ENCODE assay signal across 11 cellular contexts in the genomic region with DNA sequence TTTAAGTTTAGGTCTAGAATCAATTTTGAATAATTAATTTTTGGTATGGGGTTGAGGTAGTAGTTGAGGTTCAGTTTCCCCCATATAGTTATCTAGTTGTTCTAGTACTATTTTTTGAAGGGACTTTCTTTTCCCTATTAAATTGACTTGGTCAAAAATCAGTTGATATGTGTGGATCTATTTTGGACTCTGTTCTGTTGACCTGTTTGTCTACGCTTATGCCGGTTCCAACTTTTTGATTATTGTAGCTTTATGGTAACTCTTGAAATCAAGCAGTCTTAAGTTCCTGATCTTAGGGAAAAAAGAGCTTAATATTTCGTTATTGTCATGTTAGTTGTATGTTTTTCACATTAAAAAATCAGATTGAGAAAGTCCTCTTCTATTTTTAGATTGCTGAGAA.
"Had no signal": no experiment of that assay in that cellular context is flagged by ENCODE, and none has a peak within 500 bp of the region (broad histone marks: within the 10 kb centered on the region; RNA-seq: fewer than 3 reads in every experiment).

No MANE protein-coding gene starts in this region.

- H3K36me3 ChIP-seq: HAP-1 had no signal

- H3K4me3 ChIP-seq: GM23248, GM23338, HAP-1 had no signal

- FAIRE-seq: H1, H54 had no signal

- H3K4me2 ChIP-seq: GM23338 had no signal

- H3K4me1 ChIP-seq: HAP-1 had no signal

- H3K9me3 ChIP-seq: HAP-1 had no signal

- H2AFZ ChIP-seq: GM23248, GM23338 had no signal

- H3K9ac ChIP-seq: GM23248 had no signal

- ATAC-seq: GM23338, HCT116 had no signal

- DNase-seq: GM23248, GOT3, H7, H9, HCEC 1CT, HFFc6 had no signal

- H3K27ac ChIP-seq: GM23248 had no signal
